In the genomic region with DNA sequence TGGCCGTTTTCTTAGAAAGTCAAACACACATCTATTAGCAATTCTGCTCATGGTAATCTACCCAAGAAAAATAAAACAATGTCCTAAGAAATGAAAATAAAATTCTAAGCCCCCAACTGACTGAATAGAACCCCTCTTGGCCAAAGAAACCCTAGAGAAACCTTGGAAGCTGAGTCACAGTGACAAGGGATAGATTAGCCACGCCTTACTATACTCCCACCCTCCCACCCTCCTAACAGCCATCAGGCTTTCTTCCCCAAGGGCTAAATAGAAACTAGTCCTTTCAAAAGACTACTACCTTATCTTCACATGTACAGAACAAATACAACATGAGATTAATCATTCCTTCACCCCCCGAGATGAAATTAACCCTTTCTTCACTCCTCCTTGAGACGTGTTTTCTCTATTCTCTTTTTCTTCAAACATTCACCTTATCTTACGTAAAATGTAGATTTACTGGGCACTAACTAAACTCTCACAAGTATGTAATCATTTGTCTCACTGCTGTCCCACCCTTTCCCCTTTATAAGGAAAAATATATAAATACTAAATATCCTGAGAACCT, we compare ENCODE assay signal across 9 cellular contexts. TPM values are rescaled to one million over a fixed set of nuclear protein-coding genes. Genes with fewer than 3 reads are reported as not detected.
"Had no signal": no experiment of that assay in that cellular context is flagged by ENCODE, and none has a peak within 500 bp of the region (broad histone marks: within the 10 kb centered on the region; RNA-seq: fewer than 3 reads in every experiment).

No MANE protein-coding gene starts in this region.

- H3K27ac ChIP-seq: HL-60, KMS-11 had no signal

- H3K4me2 ChIP-seq: KMS-11 had no signal

- FAIRE-seq: HepG2, HTR-8/SVneo had no signal

- DNase-seq: IMR-90, KBM-7, KG1 had no signal

- H3K9ac ChIP-seq: KMS-11 had no signal

- ATAC-seq: HepG2 had no signal

RNA-seq across cellular contexts. Expression of gene HTR7, which starts 57.5 kb away (rescaled TPM):
- total RNA-seq: HT-29 had no signal
- polyA plus RNA-seq: HepG2, IgD-negative memory B cell had no signal
